18 cellular contexts compared by ENCODE assay signal in genomic region chr3:126807795-126808194, GRCh38.
DNase-seq lines count a peak whose midpoint lies in the region; ATAC-seq, FAIRE-seq and TF ChIP-seq lines count a peak whose summit lies in the region.
"Had no signal": no experiment of that assay in that cellular context is flagged by ENCODE, and none has a peak within 500 bp of the region (broad histone marks: within the 10 kb centered on the region; RNA-seq: fewer than 3 reads in every experiment).

No MANE protein-coding gene starts in this region.

- H3K4me1 ChIP-seq in PC-3 (ENCODE audit: insufficient read depth, low read length) = no peaks in the 10 kb centered on the region
- H3K4me1 ChIP-seq: Caco-2 had no signal

- TF ChIP-seq POLR2A in H54 (IDR thresholded peaks at IDR 0.05; ENCODE audit: low read depth, low read length) = no peak

- no peaks in the 10 kb centered on the region for H4K20me1 ChIP-seq in PC-3 (ENCODE audit: low read length)

- H3K9me3 Mint-ChIP-seq in stimulated activated effector memory CD8-positive, alpha-beta T cell treated with anti-CD3 and anti-CD28 coated beads, Interleukin-12 subunit alpha, Interleukin-12 subunit beta, amount 100 ng/mL, for 72 hours = no peaks in the 10 kb centered on the region
- H3K9me3 Mint-ChIP-seq in stimulated activated naive B cell treated with anti-CD40 and anti-IgM and Interleukin-4, amounts not matched to agents 10 μg/mL and 1 μg/mL and 100 μg/mL, for 72 hours = peaks cover 0 to 3% of the 10 kb centered on the region in 2 donors
- H3K9me3 Mint-ChIP-seq in type B pancreatic cell = peaks cover 3% of the 10 kb centered on the region

- ATAC-seq in PC-3 = no peak
- ATAC-seq in stimulated activated effector memory CD8-positive, alpha-beta T cell treated with anti-CD3 and anti-CD28 coated beads, Interleukin-12 subunit alpha, Interleukin-12 subunit beta, amount 100 ng/mL, for 72 hours = peak; percentile 50
- no peak for ATAC-seq in stimulated activated naive B cell treated with anti-CD40 and anti-IgM and Interleukin-4, amounts not matched to agents 10 μg/mL and 1 μg/mL and 100 μg/mL, for 72 hours (replicated peaks)

- no peak overlapping the region for H3K4me2 ChIP-seq in PC-3 (ENCODE audit: low read length)

- DNase-seq in H54 (ENCODE audit: insufficient read length, low spot score) = peak; percentile 11
- peak; percentile 22 for DNase-seq in PC-3
- DNase-seq in epithelial cell of esophagus (ENCODE audit: low read depth) = peak; percentile 29
- no peak for DNase-seq in stimulated activated effector memory CD8-positive, alpha-beta T cell treated with anti-CD3 and anti-CD28 coated beads, Interleukin-12 subunit alpha, Interleukin-12 subunit beta, amount 100 ng/mL, for 72 hours (ENCODE audit: low spot score in 2 of 2)
- no peak for DNase-seq in stimulated activated naive B cell treated with anti-CD40 and anti-IgM and Interleukin-4, amounts not matched to agents 10 μg/mL and 1 μg/mL and 100 μg/mL, for 72 hours
- DNase-seq in type B pancreatic cell (ENCODE audit: extremely low spot score, unreplicated experiment) = no peak
- no peak for DNase-seq in activated CD8-positive, alpha-beta memory T cell treated with anti-CD3 and anti-CD28 coated beads, Interleukin-2, amount 50 U/mL, for 48 hours
- DNase-seq: AML-193, Caco-2, DMS153, EL, H9, NCI-H1417 treated with DMSO at 0.1 percent for 48 hours, NCI-H1930, NCI-H2171, NCI-H446 treated with DMSO at 0.1 percent for 48 hours had no signal

- H3K36me3 ChIP-seq in PC-3 (ENCODE audit: low read depth, low read length) = no peaks in the 10 kb centered on the region

- H3K27ac Mint-ChIP-seq in stimulated activated effector memory CD8-positive, alpha-beta T cell treated with anti-CD3 and anti-CD28 coated beads, Interleukin-12 subunit alpha, Interleukin-12 subunit beta, amount 100 ng/mL, for 72 hours = no peak overlapping the region
- no peak overlapping the region for H3K27ac Mint-ChIP-seq in stimulated activated naive B cell treated with anti-CD40 and anti-IgM and Interleukin-4, amounts not matched to agents 10 μg/mL and 1 μg/mL and 100 μg/mL, for 72 hours
- H3K27ac Mint-ChIP-seq in type B pancreatic cell = no peak overlapping the region
- H3K27ac Mint-ChIP-seq: H9 had no signal

- BruUV-seq in PC-3 (replicated peaks; lab: Mats Ljungman, UMichigan) = no TSS peak

- H3K4me3 ChIP-seq in PC-3 (ENCODE audit: low read length) (no peak overlapping the region), epithelial cell of esophagus (ENCODE audit: low read length) (no peak overlapping the region)

- TF ChIP-seq CTCF in PC-3 (conservative IDR thresholded peaks at IDR 0.05; ENCODE audit: low read depth, low read length) (no peak), epithelial cell of esophagus (IDR thresholded peaks at IDR 0.05; ENCODE audit: insufficient read depth, low read depth, low read length, missing control alignments) (no peak), type B pancreatic cell (conservative IDR thresholded peaks at IDR 0.05) (no peak)

- POLR2A ChIA-PET in PC-3 (lab: Charles Lee; ENCODE audit: unreplicated experiment) = no interaction called here

- H3K4me1 Mint-ChIP-seq in stimulated activated effector memory CD8-positive, alpha-beta T cell treated with anti-CD3 and anti-CD28 coated beads, Interleukin-12 subunit alpha, Interleukin-12 subunit beta, amount 100 ng/mL, for 72 hours = no peaks in the 10 kb centered on the region
- no peaks in the 10 kb centered on the region for H3K4me1 Mint-ChIP-seq in stimulated activated naive B cell treated with anti-CD40 and anti-IgM and Interleukin-4, amounts not matched to agents 10 μg/mL and 1 μg/mL and 100 μg/mL, for 72 hours
- H3K4me1 Mint-ChIP-seq in type B pancreatic cell (ENCODE audit: unreplicated experiment) = no peaks in the 10 kb centered on the region

- peak; percentile 76 for FAIRE-seq in H54 (lab: Jason Lieb, UNC)

- no peaks in the 10 kb centered on the region for H3F3A ChIP-seq in PC-3 (ENCODE audit: low read length, unreplicated experiment)

- CTCF ChIA-PET in PC-3 (lab: Charles Lee) = interaction anchor here (0.5 kb wide), 1 partner anchor 153 kb away, joined by 4 read pairs; no protein-coding TSS in a partner anchor

- H3K79me2 ChIP-seq in PC-3 (ENCODE audit: low read length) = no peaks in the 10 kb centered on the region

- H2AFZ ChIP-seq in PC-3 (ENCODE audit: low read length) = no peak overlapping the region

- no peaks in the 10 kb centered on the region for H3K9me3 ChIP-seq in PC-3 (ENCODE audit: low read length)
- H3K9me3 ChIP-seq: Caco-2 had no signal

- H3K27me3 ChIP-seq in PC-3 (ENCODE audit: low read length) = no peaks in the 10 kb centered on the region

- no peak overlapping the region for H3K4me3 Mint-ChIP-seq in stimulated activated effector memory CD8-positive, alpha-beta T cell treated with anti-CD3 and anti-CD28 coated beads, Interleukin-12 subunit alpha, Interleukin-12 subunit beta, amount 100 ng/mL, for 72 hours
- H3K4me3 Mint-ChIP-seq in stimulated activated naive B cell treated with anti-CD40 and anti-IgM and Interleukin-4, amounts not matched to agents 10 μg/mL and 1 μg/mL and 100 μg/mL, for 72 hours = no peak overlapping the region
- H3K4me3 Mint-ChIP-seq in type B pancreatic cell = no peak overlapping the region
- H3K4me3 Mint-ChIP-seq: H9, IgD-negative memory B cell had no signal

- no peaks in the 10 kb centered on the region for H3K36me3 Mint-ChIP-seq in stimulated activated effector memory CD8-positive, alpha-beta T cell treated with anti-CD3 and anti-CD28 coated beads, Interleukin-12 subunit alpha, Interleukin-12 subunit beta, amount 100 ng/mL, for 72 hours
- no peaks in the 10 kb centered on the region for H3K36me3 Mint-ChIP-seq in stimulated activated naive B cell treated with anti-CD40 and anti-IgM and Interleukin-4, amounts not matched to agents 10 μg/mL and 1 μg/mL and 100 μg/mL, for 72 hours
- H3K36me3 Mint-ChIP-seq in type B pancreatic cell = peaks cover 4% of the 10 kb centered on the region

- no peaks in the 10 kb centered on the region for H3K27me3 Mint-ChIP-seq in stimulated activated naive B cell treated with anti-CD40 and anti-IgM and Interleukin-4, amounts not matched to agents 10 μg/mL and 1 μg/mL and 100 μg/mL, for 72 hours
- no peaks in the 10 kb centered on the region for H3K27me3 Mint-ChIP-seq in type B pancreatic cell
- H3K27me3 Mint-ChIP-seq: IgD-negative memory B cell had no signal

- no peaks in the 10 kb centered on the region for H3K9me2 ChIP-seq in PC-3 (replicated peaks; ENCODE audit: low read length)

- no peak overlapping the region for H3K27ac ChIP-seq in PC-3 (ENCODE audit: low read length)
- H3K27ac ChIP-seq: RWPE1 had no signal

- intact Hi-C loops in PC-3 (cut with micrococcal nuclease) = no loop called here

- H3K9ac ChIP-seq in PC-3 (ENCODE audit: low read length) = no peak overlapping the region

Comparison
In these comparisons a context has a peak if more than half of its experiments do, and no peak if none do; other contexts are left out.
1. DNase-seq: peak in H54 (single experiment), PC-3 (single experiment) and epithelial cell of esophagus (single experiment); none in stimulated activated effector memory CD8-positive, alpha-beta T cell treated with anti-CD3 and anti-CD28 coated beads, Interleukin-12 subunit alpha, Interleukin-12 subunit beta, amount 100 ng/mL, for 72 hours (0 of 2), stimulated activated naive B cell treated with anti-CD40 and anti-IgM and Interleukin-4, amounts not matched to agents 10 μg/mL and 1 μg/mL and 100 μg/mL, for 72 hours (single experiment), type B pancreatic cell (single experiment) and activated CD8-positive, alpha-beta memory T cell treated with anti-CD3 and anti-CD28 coated beads, Interleukin-2, amount 50 U/mL, for 48 hours (single experiment).